9 cellular contexts compared by ENCODE assay signal in the genomic region with DNA sequence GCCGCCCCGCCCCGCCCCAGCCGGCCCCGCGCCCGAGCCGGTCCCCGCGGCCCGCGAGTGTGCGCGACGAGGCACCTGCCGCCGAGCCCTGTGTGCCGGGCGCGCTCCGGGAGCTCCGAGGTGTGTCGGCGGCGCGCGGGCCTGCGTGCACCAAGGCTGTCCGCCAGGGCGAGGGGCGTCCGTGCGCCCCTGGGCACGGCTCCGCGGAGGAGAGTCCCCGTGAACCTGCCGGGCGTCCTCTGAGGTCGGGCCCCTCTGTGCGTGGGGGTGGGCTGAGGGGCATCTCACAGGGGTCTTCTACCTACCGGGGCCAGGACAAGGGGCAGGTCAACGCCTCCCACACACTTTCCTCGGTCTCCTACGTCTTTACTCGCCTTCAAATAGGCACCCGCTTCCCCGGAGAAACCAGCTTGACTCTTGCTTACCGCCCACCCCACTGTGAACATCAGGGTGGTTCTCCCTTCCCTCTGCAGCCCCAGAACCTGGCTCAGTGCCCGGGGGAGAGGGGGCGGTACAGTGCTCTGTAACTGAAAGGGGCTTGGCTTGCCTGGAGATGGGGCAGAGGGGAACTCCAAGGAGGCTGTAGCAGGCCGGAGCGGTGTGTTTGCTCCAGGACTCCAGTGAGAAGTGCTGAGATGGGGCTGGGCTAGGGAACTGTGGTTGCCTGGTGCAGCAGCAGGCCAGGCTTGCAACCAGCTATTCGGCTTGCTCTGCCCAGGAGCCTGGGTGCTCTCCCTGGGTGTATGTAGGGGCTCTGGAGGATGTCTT. TPM values are rescaled to one million over a fixed set of nuclear protein-coding genes. Genes with fewer than 3 reads are reported as not detected.
DNase-seq lines count a peak whose midpoint lies in the region; ATAC-seq, FAIRE-seq and TF ChIP-seq lines count a peak whose summit lies in the region.
"Had no signal": no experiment of that assay in that cellular context is flagged by ENCODE, and none has a peak within 500 bp of the region (broad histone marks: within the 10 kb centered on the region; RNA-seq: fewer than 3 reads in every experiment).

A gene (minus strand): TSS at position 94 of the 768 bp plus-strand sequence. CDS start 175 bp downstream, outside the sequence.

- no peaks in the 10 kb centered on the region for H4K20me1 ChIP-seq in PC-3 (ENCODE audit: low read length)

- H3K9me3 ChIP-seq in PC-3 (ENCODE audit: low read length) (no peaks in the 10 kb centered on the region), parathyroid adenoma (ENCODE audit: control insufficient read depth, low read length) (no peaks in the 10 kb centered on the region)

- peak; percentile 27 for ATAC-seq in PC-3

- intact Hi-C loops in PC-3 (cut with micrococcal nuclease), result no loop called here

- H3K27ac ChIP-seq in PC-3 (ENCODE audit: low read length), result peak within 1 kb of the TSS; percentile 46
- H3K27ac ChIP-seq in parathyroid adenoma, result peak within 1 kb of the TSS; percentile 90

- POLR2A ChIA-PET in PC-3 (lab: Charles Lee; ENCODE audit: unreplicated experiment), result interaction anchor here (0.6 kb wide), 1 partner anchor 114 kb away, joined by 3 read pairs; no protein-coding TSS in a partner anchor

- peak within 1 kb of the TSS; percentile 90 for H2AFZ ChIP-seq in PC-3 (ENCODE audit: low read length)
- peak within 1 kb of the TSS; percentile 99 for H2AFZ ChIP-seq in parathyroid adenoma

- no peak; the same call in 1 of the 2 replicates for TF ChIP-seq CTCF in PC-3 (conservative IDR thresholded peaks at IDR 0.05; ENCODE audit: low read depth, low read length)
- no peak for TF ChIP-seq CTCF in fibroblast of villous mesenchyme (IDR thresholded peaks at IDR 0.05; ENCODE audit: insufficient read depth, low read depth, low read length)
- TF ChIP-seq CTCF in parathyroid adenoma (IDR thresholded peaks at IDR 0.05), result peak; percentile 7

- BruUV-seq in PC-3 (replicated peaks; lab: Mats Ljungman, UMichigan), result no TSS peak

- H3K27me3 ChIP-seq in PC-3 (ENCODE audit: low read length) (no peaks in the 10 kb centered on the region), parathyroid adenoma (ENCODE audit: control insufficient read depth, insufficient read depth, low read length) (no peaks in the 10 kb centered on the region)

- H3K4me3 ChIP-seq in PC-3 (ENCODE audit: low read length) (peak within 1 kb of the TSS; percentile 99), fibroblast of villous mesenchyme (ENCODE audit: low read depth, low read length) (peak within 1 kb of the TSS; percentile 62), parathyroid adenoma (ENCODE audit: low read depth, low read length) (peak within 1 kb of the TSS; percentile 73)

- H3K79me2 ChIP-seq in PC-3 (ENCODE audit: low read length) (peaks cover 33% of the 10 kb centered on the region), parathyroid adenoma (peaks cover 7% of the 10 kb centered on the region)

- FAIRE-seq in urothelium cell line (lab: Jason Lieb, UNC), result no peak
- FAIRE-seq: A204.1 had no signal

- peaks cover 3% of the 10 kb centered on the region for H3F3A ChIP-seq in PC-3 (ENCODE audit: low read length, unreplicated experiment)

- H3K4me2 ChIP-seq in PC-3 (ENCODE audit: low read length) (peak within 1 kb of the TSS; percentile 97), parathyroid adenoma (ENCODE audit: low read length) (peak within 1 kb of the TSS; percentile 72)

- CTCF ChIA-PET in PC-3 (lab: Charles Lee), result interaction anchor here (0.8 to 1.7 kb wide), 2 partner anchors 59 to 60 kb away, joined by 3 to 6 read pairs; no protein-coding TSS in a partner anchor

- peaks cover 7% of the 10 kb centered on the region; the same call in 1 of the 2 replicates for H3K36me3 ChIP-seq in PC-3 (ENCODE audit: low read depth, low read length)
- H3K36me3 ChIP-seq in parathyroid adenoma (ENCODE audit: control insufficient read depth, insufficient read depth, low read length), result no peaks in the 10 kb centered on the region

- DNase-seq in DMS153 treated with DMSO at 0.1 percent for 48 hours (lab: John Stamatoyannopoulos, UW; ENCODE audit: unreplicated experiment) (peak; percentile 18), DMS153 (lab: John Stamatoyannopoulos, UW) (no peak), HK-2 (ENCODE audit: unreplicated experiment) (peak; percentile 77), PC-3 (peak; percentile 54), activated T-helper 1 cell treated with Interleukin-2 at 50 U/mL for 16 hours (ENCODE audit: low read depth) (peak; percentile 49), fibroblast of villous mesenchyme (ENCODE audit: low read depth) (no peak), urothelium cell line (ENCODE audit: low spot score) (peak; percentile 63)

- H3K9me2 ChIP-seq in PC-3 (replicated peaks; ENCODE audit: low read length), result no peaks in the 10 kb centered on the region

- H3K9ac ChIP-seq in PC-3 (ENCODE audit: low read length), result peak within 1 kb of the TSS; percentile 93
- H3K9ac ChIP-seq in parathyroid adenoma, result peak within 1 kb of the TSS; percentile 25

- H3K4me1 ChIP-seq in PC-3 (ENCODE audit: insufficient read depth, low read length), result peaks cover 28% of the 10 kb centered on the region
- peaks cover 11% of the 10 kb centered on the region for H3K4me1 ChIP-seq in parathyroid adenoma

RNA-seq across cellular contexts. Expression of the gene that starts here (rescaled TPM):
- total RNA-seq in PC-3 (2014; rRNA removed) (7.4 and 13.4 TPM in 2 replicates), fibroblast of villous mesenchyme (0.64 and 1.3 TPM in 2 replicates)

Comparison
In these comparisons a context has a peak if more than half of its experiments do, and no peak if none do; other contexts are left out.
1. DNase-seq: peak in DMS153 treated with DMSO at 0.1 percent for 48 hours (single experiment), HK-2 (single experiment), PC-3 (single experiment), activated T-helper 1 cell treated with Interleukin-2 at 50 U/mL for 16 hours (single experiment) and urothelium cell line (single experiment); none in DMS153 (single experiment) and fibroblast of villous mesenchyme (single experiment).
2. Peak in every context shown above with its lines, with median percentiles within 50 percentile points of each other: H3K4me3 ChIP-seq.